Comparison of ENCODE assay signal across 8 cellular contexts in the genomic region with DNA sequence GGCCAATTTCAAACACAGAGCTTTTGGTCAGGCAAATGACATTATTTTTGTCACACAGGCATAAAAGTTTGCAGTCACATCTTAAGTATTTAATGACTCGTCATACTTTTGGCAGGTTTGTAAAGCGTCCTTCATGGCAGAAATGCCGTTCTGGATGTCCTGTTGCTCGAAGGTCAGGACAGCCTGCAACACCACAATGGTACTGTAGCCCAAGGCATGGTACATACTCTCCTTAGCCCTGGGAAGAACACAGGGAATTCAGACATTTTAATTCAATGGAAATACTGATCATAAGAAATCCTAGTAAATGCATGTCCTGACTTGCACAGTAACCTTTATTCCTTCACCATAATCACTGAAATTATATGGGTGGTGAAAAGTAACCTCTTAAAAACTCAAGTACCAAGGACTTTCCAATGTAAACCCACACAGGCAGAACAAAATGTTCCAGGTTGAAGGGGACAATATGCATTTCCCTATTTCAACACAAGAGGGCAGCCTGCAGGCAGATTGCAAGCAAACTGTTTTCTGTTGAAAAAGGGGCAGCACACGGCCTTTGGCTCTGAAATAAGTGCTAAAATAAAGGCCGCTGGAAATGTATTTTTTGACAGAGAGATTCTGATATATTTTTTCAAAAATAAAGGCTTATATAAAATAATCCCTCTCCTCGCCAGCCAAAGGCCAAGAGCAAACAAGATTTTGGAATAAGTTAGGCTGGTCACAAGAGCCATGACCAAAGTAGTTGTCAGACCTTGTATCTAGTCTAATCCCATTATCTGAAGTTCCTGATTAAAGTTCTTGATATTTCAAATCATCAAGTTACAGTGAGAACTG.
DNase-seq lines count a peak whose midpoint lies in the region; ATAC-seq and TF ChIP-seq lines count a peak whose summit lies in the region.

No MANE protein-coding gene starts in this region.

- no peak overlapping the region for H3K4me3 ChIP-seq in CD8-positive, alpha-beta T cell (ENCODE audit: low read depth, low read length)
- no peak overlapping the region for H3K4me3 ChIP-seq in OCI-LY7 (ENCODE audit: low read depth, low read length, poor library complexity, severe bottlenecking)
- H3K4me3 ChIP-seq in fibroblast of villous mesenchyme (ENCODE audit: low read depth, low read length): no peak overlapping the region
- H3K4me3 ChIP-seq in upper lobe of left lung: no peak overlapping the region

- WGBS in upper lobe of left lung, 2 donors: 44 to 45% methylated on average over 7 of the region's 7 CpGs

- H3K4me1 Mint-ChIP-seq in CD8-positive, alpha-beta T cell (ENCODE audit: low read depth): peaks cover 4% of the 10 kb centered on the region
- H3K4me1 Mint-ChIP-seq in activated T-helper 1 cell treated with anti-CD3 and anti-CD28 coated beads, Interleukin-12 subunit alpha, Interleukin-12 subunit beta, Interleukin-2, Interleukin-4 antibody, amounts not matched to agents 30 ng/mL and 10 ng/mL and 1 ng/mL, durations not matched to agents 14 hours and 24 hours and 36 hours (ENCODE audit: low read depth): peaks cover 39% of the 10 kb centered on the region

- no peaks in the 10 kb centered on the region for H3K79me2 ChIP-seq in OCI-LY7 (ENCODE audit: insufficient read depth, low read depth, low read length)

- no peaks in the 10 kb centered on the region for H3K9me2 ChIP-seq in OCI-LY7 (ENCODE audit: insufficient read depth, low read length)

- intact Hi-C loops in CD8-positive, alpha-beta T cell (cut with DNase I, micrococcal nuclease): loop anchor here (1.0 to 5.0 kb wide), 6 partner anchors 65 to 395 kb away; no protein-coding TSS in a partner anchor
- intact Hi-C loops in OCI-LY7 (cut with micrococcal nuclease; ENCODE audit: unreplicated experiment): loop anchor here (1.0 to 5.0 kb wide), 3 partner anchors 206 to 426 kb away; no protein-coding TSS in a partner anchor
- intact Hi-C loops in activated T-helper 1 cell treated with anti-CD3 and anti-CD28 coated beads, Interleukin-12 subunit alpha, Interleukin-12 subunit beta, Interleukin-2, Interleukin-4 antibody, amounts not matched to agents 30 ng/mL and 10 ng/mL and 1 ng/mL, durations not matched to agents 14 hours and 24 hours and 36 hours (cut with micrococcal nuclease): loop anchor here (1.0 to 5.0 kb wide), 10 partner anchors 11 to 395 kb away; a partner anchor contains a TSS

- peak; percentile 56 for ATAC-seq in CD8-positive, alpha-beta T cell
- ATAC-seq in GM19372 (IDR thresholded peaks at IDR 0.05; ENCODE audit: low read depth, unreplicated experiment) (peak; percentile 77), omental fat pad (ENCODE audit: low FRiP score) (no peak), upper lobe of left lung (ENCODE audit: low FRiP score in 2 of 2) (peak; percentile 85 to 92)

- no peak overlapping the region for H3K27ac ChIP-seq in CD8-positive, alpha-beta T cell (ENCODE audit: low read depth, low read length)
- H3K27ac ChIP-seq in OCI-LY7 (ENCODE audit: low read depth, low read length, poor library complexity, severe bottlenecking) (no peak overlapping the region), upper lobe of left lung (peak overlapping the region; percentile 33 to 77 (median 50))

- peaks cover 4% of the 10 kb centered on the region for H3K36me3 ChIP-seq in CD8-positive, alpha-beta T cell (ENCODE audit: insufficient read depth, low read length)
- H3K36me3 ChIP-seq in OCI-LY7 (ENCODE audit: insufficient read depth, low read length) (no peaks in the 10 kb centered on the region), upper lobe of left lung (no peaks in the 10 kb centered on the region)

- TF ChIP-seq POLR2A in upper lobe of left lung (IDR thresholded peaks at IDR 0.05): peak in 1 of 4 donors; percentile 22

- H4K20me1 ChIP-seq in OCI-LY7 (ENCODE audit: insufficient read depth, low read length): no peaks in the 10 kb centered on the region

- H3K4me2 ChIP-seq in OCI-LY7 (ENCODE audit: low read length): no peak overlapping the region

- no peak overlapping the region for H2AFZ ChIP-seq in OCI-LY7 (ENCODE audit: low read length)

- CTCF ChIA-PET in CD8-positive, alpha-beta T cell (lab: Charles Lee): interaction anchor here (0.6 to 2.5 kb wide), 29 partner anchors 10 to 440 kb away, joined by 3 to 13 read pairs (median 4); a partner anchor contains a TSS
- CTCF ChIA-PET in OCI-LY7 (lab: Charles Lee; ENCODE audit: unreplicated experiment): interaction anchor here (0.6 kb wide), 1 partner anchor 60 kb away, joined by 4 read pairs; no protein-coding TSS in a partner anchor

- no peak overlapping the region for H3K4me3 Mint-ChIP-seq in CD8-positive, alpha-beta T cell
- H3K4me3 Mint-ChIP-seq in activated T-helper 1 cell treated with anti-CD3 and anti-CD28 coated beads, Interleukin-12 subunit alpha, Interleukin-12 subunit beta, Interleukin-2, Interleukin-4 antibody, amounts not matched to agents 30 ng/mL and 10 ng/mL and 1 ng/mL, durations not matched to agents 14 hours and 24 hours and 36 hours: no peak overlapping the region

- TF ChIP-seq CTCF in CD8-positive, alpha-beta T cell (IDR thresholded peaks at IDR 0.05): peak; percentile 90
- peak; percentile 96 for TF ChIP-seq CTCF in OCI-LY7 (conservative IDR thresholded peaks at IDR 0.05; ENCODE audit: low read length)
- peak; percentile 91 for TF ChIP-seq CTCF in fibroblast of villous mesenchyme (IDR thresholded peaks at IDR 0.05; ENCODE audit: insufficient read depth, low read depth, low read length)
- peak in 2 of 3 donors; percentile 7 to 70 for TF ChIP-seq CTCF in omental fat pad (IDR thresholded peaks at IDR 0.05)
- TF ChIP-seq CTCF in upper lobe of left lung (IDR thresholded peaks at IDR 0.05): peak; percentile 72 to 86 (median 82)

- POLR2A ChIA-PET in CD8-positive, alpha-beta T cell (lab: Charles Lee): interaction anchor here (0.6 to 1.0 kb wide), 2 partner anchors 8 to 37 kb away, joined by 3 read pairs; no protein-coding TSS in a partner anchor
- POLR2A ChIA-PET in OCI-LY7 (lab: Charles Lee): interaction anchor here (0.7 kb wide), 1 partner anchor 10 kb away, joined by 5 read pairs; no protein-coding TSS in a partner anchor

- no TSS peak for BruUV-seq in OCI-LY7 (replicated peaks; lab: Mats Ljungman, UMichigan)

- H3K27ac Mint-ChIP-seq in CD8-positive, alpha-beta T cell: no peak overlapping the region
- H3K27ac Mint-ChIP-seq in activated T-helper 1 cell treated with anti-CD3 and anti-CD28 coated beads, Interleukin-12 subunit alpha, Interleukin-12 subunit beta, Interleukin-2, Interleukin-4 antibody, amounts not matched to agents 30 ng/mL and 10 ng/mL and 1 ng/mL, durations not matched to agents 14 hours and 24 hours and 36 hours: no peak overlapping the region

- H3K27me3 Mint-ChIP-seq in CD8-positive, alpha-beta T cell (ENCODE audit: low read depth): no peaks in the 10 kb centered on the region
- no peaks in the 10 kb centered on the region for H3K27me3 Mint-ChIP-seq in activated T-helper 1 cell treated with anti-CD3 and anti-CD28 coated beads, Interleukin-12 subunit alpha, Interleukin-12 subunit beta, Interleukin-2, Interleukin-4 antibody, amounts not matched to agents 30 ng/mL and 10 ng/mL and 1 ng/mL, durations not matched to agents 14 hours and 24 hours and 36 hours (ENCODE audit: insufficient read depth)

- no peaks in the 10 kb centered on the region for H3K4me1 ChIP-seq in CD8-positive, alpha-beta T cell (ENCODE audit: insufficient read depth, low read length)
- H3K4me1 ChIP-seq in OCI-LY7 (ENCODE audit: insufficient read depth, low read length, poor library complexity, severe bottlenecking): no peaks in the 10 kb centered on the region
- peaks cover 0 to 16% (median 5%) of the 10 kb centered on the region in 4 donors for H3K4me1 ChIP-seq in upper lobe of left lung

- DNase-seq in CD8-positive, alpha-beta T cell: peak; percentile 21 to 59 (median 42)
- peak; percentile 81 for DNase-seq in HT-29 (ENCODE audit: low spot score)
- peak; percentile 65 for DNase-seq in OCI-LY7 (ENCODE audit: low spot score)
- peak; percentile 47 for DNase-seq in activated T-helper 1 cell treated with anti-CD3 and anti-CD28 coated beads, Interleukin-12 subunit alpha, Interleukin-12 subunit beta, Interleukin-2, Interleukin-4 antibody, amounts not matched to agents 30 ng/mL and 10 ng/mL and 1 ng/mL, durations not matched to agents 14 hours and 24 hours and 36 hours (ENCODE audit: low spot score)
- DNase-seq in fibroblast of villous mesenchyme (ENCODE audit: low read depth): peak; percentile 79
- no peak for DNase-seq in omental fat pad (ENCODE audit: low spot score)
- peak in 1 of 2 donors; percentile 65 for DNase-seq in upper lobe of left lung

- H3K36me3 Mint-ChIP-seq in CD8-positive, alpha-beta T cell: peaks cover 49% of the 10 kb centered on the region
- H3K36me3 Mint-ChIP-seq in activated T-helper 1 cell treated with anti-CD3 and anti-CD28 coated beads, Interleukin-12 subunit alpha, Interleukin-12 subunit beta, Interleukin-2, Interleukin-4 antibody, amounts not matched to agents 30 ng/mL and 10 ng/mL and 1 ng/mL, durations not matched to agents 14 hours and 24 hours and 36 hours (ENCODE audit: low read depth): peaks cover 29% of the 10 kb centered on the region

- peak in 3 of 4 donors; percentile 22 to 94 (median 84) for TF ChIP-seq EP300 in upper lobe of left lung (IDR thresholded peaks at IDR 0.05)

- no peaks in the 10 kb centered on the region for H3K27me3 ChIP-seq in CD8-positive, alpha-beta T cell (ENCODE audit: insufficient read depth, low read length)
- H3K27me3 ChIP-seq in upper lobe of left lung: no peaks in the 10 kb centered on the region

- no peaks in the 10 kb centered on the region for H3K9me3 Mint-ChIP-seq in CD8-positive, alpha-beta T cell
- peaks cover 17% of the 10 kb centered on the region for H3K9me3 Mint-ChIP-seq in activated T-helper 1 cell treated with anti-CD3 and anti-CD28 coated beads, Interleukin-12 subunit alpha, Interleukin-12 subunit beta, Interleukin-2, Interleukin-4 antibody, amounts not matched to agents 30 ng/mL and 10 ng/mL and 1 ng/mL, durations not matched to agents 14 hours and 24 hours and 36 hours

- no peaks in the 10 kb centered on the region for H3K9me3 ChIP-seq in CD8-positive, alpha-beta T cell (ENCODE audit: low read length)
- H3K9me3 ChIP-seq in OCI-LY7 (ENCODE audit: low read length): no peaks in the 10 kb centered on the region
- H3K9me3 ChIP-seq in upper lobe of left lung: no peaks in the 10 kb centered on the region

Comparison
In these comparisons a context has a peak if more than half of its experiments do, and no peak if none do; other contexts are left out.
1. H3K27ac ChIP-seq: peak in upper lobe of left lung (4 of 4); none in CD8-positive, alpha-beta T cell (single experiment) and OCI-LY7 (single experiment).
2. CTCF ChIP-seq: peak in every context shown above with its lines; median percentile 96 in OCI-LY7; 91 in fibroblast of villous mesenchyme; 90 in CD8-positive, alpha-beta T cell; 82 in upper lobe of left lung; 38 in omental fat pad.